11 cellular contexts compared by ENCODE assay signal in genomic region chr7:143013897-143014296, GRCh38. TPM values are rescaled to one million over a fixed set of nuclear protein-coding genes. Genes with fewer than 3 reads are reported as not detected.
DNase-seq lines count a peak whose midpoint lies in the region; ATAC-seq and TF ChIP-seq lines count a peak whose summit lies in the region.
"Had no signal": no experiment of that assay in that cellular context is flagged by ENCODE, and none has a peak within 500 bp of the region (broad histone marks: within the 10 kb centered on the region; RNA-seq: fewer than 3 reads in every experiment).

No MANE protein-coding gene starts in this region.

- TF ChIP-seq EP300 in SK-N-SH (IDR thresholded peaks at IDR 0.05; ENCODE audit: borderline replicate concordance in 1 of 2, low read depth in 1 of 2, low read length in 1 of 2) = peak in 1 of 2 experiments; percentile 88; a peak in 2 of 4 replicates

- peaks cover 3 to 33% of the 10 kb centered on the region in 2 experiments for H3K4me1 ChIP-seq in SK-N-SH (ENCODE audit: control insufficient read depth in 1 of 2, insufficient read depth in 2 of 2, low read depth in 1 of 2, low read length in 1 of 2)

- H3K9me3 ChIP-seq in SK-N-SH = no peaks in the 10 kb centered on the region

- peak overlapping the region; percentile 26; the same call in 1 of the 2 replicates for H2AFZ ChIP-seq in SK-N-SH (ENCODE audit: low read depth)

- DNase-seq in Daoy (ENCODE audit: low read depth) (peak; percentile 58), SK-N-SH (no peak), fibroblast of gingiva (ENCODE audit: low read depth) (peak; percentile 89), sciatic nerve (ENCODE audit: low spot score) (no peak)
- DNase-seq in activated CD4-positive, alpha-beta T cell treated with anti-CD3 and anti-CD28 coated beads, Interleukin-2, amount 50 U/mL, for 1 hour = no peak
- DNase-seq in activated CD8-positive, alpha-beta memory T cell treated with anti-CD3 and anti-CD28 coated beads for 24 hours = no peak
- no peak for DNase-seq in stimulated activated naive CD4-positive, alpha-beta T cell (lab: John Stamatoyannopoulos, UW)
- DNase-seq: stimulated activated CD4-positive, alpha-beta T cell treated with anti-CD3 and anti-CD28 coated beads, Interleukin-2, amount 100 ng/mL, for 24 hours had no signal

- POLR2A ChIA-PET in SK-N-SH (lab: Yijun Ruan, JAX) = no interaction called here

- peaks cover 8% of the 10 kb centered on the region for H3F3A ChIP-seq in SK-N-SH (replicated peaks; ENCODE audit: insufficient read depth)

- peak overlapping the region; percentile 58 to 79; a peak in 3 of 4 replicates for H3K27ac ChIP-seq in SK-N-SH (ENCODE audit: low read depth in 2 of 2, low read length in 1 of 2)
- H3K27ac ChIP-seq: KMS-11 had no signal

- H3K79me2 ChIP-seq in SK-N-SH (ENCODE audit: insufficient read depth) = no peaks in the 10 kb centered on the region

- H3K9ac ChIP-seq in SK-N-SH = peak overlapping the region; percentile 7; the same call in 1 of the 2 replicates
- H3K9ac ChIP-seq: KMS-11 had no signal

- no peaks in the 10 kb centered on the region for H3K9me2 ChIP-seq in SK-N-SH

- H3K4me3 ChIP-seq in SK-N-SH (ENCODE audit: low read depth in 2 of 2, low read length in 1 of 2) = peak overlapping the region in 1 of 2 experiments; percentile 0; a peak in 1 of 4 replicates

- no peaks in the 10 kb centered on the region for H4K20me1 ChIP-seq in SK-N-SH (ENCODE audit: insufficient read depth)

- TF ChIP-seq CTCF in SK-N-SH (IDR thresholded peaks at IDR 0.05) = no peak

- ATAC-seq in sciatic nerve (peak; percentile 60), GM18498 (IDR thresholded peaks at IDR 0.05; ENCODE audit: unreplicated experiment) (no peak)

- WGBS in SK-N-SH (ENCODE audit: low lambda C conversion rate) = 13% methylated on average over 5 of the region's 5 CpGs

- no peaks in the 10 kb centered on the region for H3K36me3 ChIP-seq in SK-N-SH (replicated peaks in 1 of 2; ENCODE audit: control insufficient read depth in 1 of 2, insufficient read depth in 2 of 2, low read length in 1 of 2)

- intact Hi-C loops in sciatic nerve (cut with DNase I) = loop anchor here (5.0 kb wide), 1 partner anchor 203 kb away; no protein-coding TSS in a partner anchor

- no peak for TF ChIP-seq RAD21 in SK-N-SH (IDR thresholded peaks at IDR 0.05; ENCODE audit: low read length)

- CTCF ChIA-PET in SK-N-SH (lab: Yijun Ruan, JAX) = interaction anchor here (0.6 to 23.7 kb wide), 6 partner anchors 11 to 227 kb away, joined by 3 to 450 read pairs (median 3); partner anchors contain the start of genes EPHB6 and TAS2R40

- peak overlapping the region; percentile 56 for H3K4me2 ChIP-seq in SK-N-SH
- H3K4me2 ChIP-seq: KMS-11 had no signal

- H3K27me3 ChIP-seq in SK-N-SH (ENCODE audit: insufficient read depth) = no peaks in the 10 kb centered on the region

TF ChIP-seq in SK-N-SH, 30 proteins besides CTCF, POLR2A, EP300 and RAD21:
- TF ChIP-seq POLR2AphosphoS5 (IDR thresholded peaks at IDR 0.05; ENCODE audit: low read depth, low read length) (peak; percentile 69; the same call in 1 of the 2 replicates), TCF12 (IDR thresholded peaks at IDR 0.05) (peak; percentile 88), GABPA (IDR thresholded peaks at IDR 0.05; ENCODE audit: low read depth) (no peak), FOSL2 (IDR thresholded peaks at IDR 0.05; ENCODE audit: borderline replicate concordance, low read depth) (peak; percentile 96), MAX (IDR thresholded peaks at IDR 0.05; ENCODE audit: low read depth) (0 out of 2 replicates have a peak, but pooled peaks have one; percentile 30), JUND (IDR thresholded peaks at IDR 0.05) (peak; percentile 95), TEAD4 (IDR thresholded peaks at IDR 0.05; ENCODE audit: borderline replicate concordance, insufficient read depth) (peak; percentile 64; the same call in 1 of the 2 replicates), NFIC (IDR thresholded peaks at IDR 0.05; ENCODE audit: borderline replicate concordance) (peak; percentile 94), TAF1 (IDR thresholded peaks at IDR 0.05; ENCODE audit: borderline replicate concordance, low read depth, low read length) (peak; percentile 28; the same call in 1 of the 2 replicates), EZH2phosphoT487 (IDR thresholded peaks at IDR 0.05; ENCODE audit: borderline replicate concordance, low read depth) (no peak), YY1 (IDR thresholded peaks at IDR 0.05; ENCODE audit: low read depth) (no peak; the same call in 1 of the 2 replicates), SIN3A (IDR thresholded peaks at IDR 0.05; ENCODE audit: borderline replicate concordance, low read depth, low read length) (no peak), PBX3 (IDR thresholded peaks at IDR 0.05) (peak; percentile 88)

RNA-seq across cellular contexts. Expression of gene OR9A2, which starts 13.0 kb away (rescaled TPM):
- total RNA-seq in Daoy (2014; rRNA removed; shearing (Covaris generic)) = not detected in 2 replicates
- polyA plus RNA-seq in SK-N-SH (2012; rRNA removed) = not detected in 2 replicates
- not detected in 2 replicates for polyA plus RNA-seq in SK-N-SH (2012; cell fraction: cytosol; rRNA removed)
- polyA plus RNA-seq in SK-N-SH (2012; cell fraction: nucleus; rRNA removed) = not detected in 2 replicates
- total RNA-seq in sciatic nerve = 0.71 TPM
- total RNA-seq: subcutaneous adipose tissue had no signal

RNA-seq across cellular contexts. Expression of gene OR6V1, which starts 38.2 kb away (rescaled TPM):
- total RNA-seq in Daoy (2014; rRNA removed; shearing (Covaris generic)) = not detected in 2 replicates
- polyA plus RNA-seq in SK-N-SH (2012; rRNA removed) = not detected in 2 replicates
- polyA plus RNA-seq in SK-N-SH (2012; cell fraction: cytosol; rRNA removed) = not detected in 2 replicates
- not detected in 2 replicates for polyA plus RNA-seq in SK-N-SH (2012; cell fraction: nucleus; rRNA removed)
- not detected for total RNA-seq in sciatic nerve
- total RNA-seq: subcutaneous adipose tissue had no signal

RNA-seq across cellular contexts. Expression of gene KEL, which starts 51.7 kb away (rescaled TPM):
- total RNA-seq in Daoy (2014; rRNA removed; shearing (Covaris generic)) = 0.36 TPM in 1 of 2 replicates, not detected in the other
- polyA plus RNA-seq in SK-N-SH (2012; rRNA removed) = 0.05 and 0.18 TPM in 2 replicates
- polyA plus RNA-seq in SK-N-SH (2012; cell fraction: cytosol; rRNA removed) = 0.03 and 0.04 TPM in 2 replicates
- polyA plus RNA-seq in SK-N-SH (2012; cell fraction: nucleus; rRNA removed) = 0.80 and 0.83 TPM in 2 replicates
- 2.3 TPM for total RNA-seq in sciatic nerve

Comparison
In these comparisons a context has a peak if more than half of its experiments do, and no peak if none do; other contexts are left out.
1. DNase-seq: peak in Daoy (single experiment) and fibroblast of gingiva (single experiment); none in SK-N-SH (single experiment), sciatic nerve (single experiment), activated CD4-positive, alpha-beta T cell treated with anti-CD3 and anti-CD28 coated beads, Interleukin-2, amount 50 U/mL, for 1 hour (single experiment), activated CD8-positive, alpha-beta memory T cell treated with anti-CD3 and anti-CD28 coated beads for 24 hours (single experiment) and stimulated activated naive CD4-positive, alpha-beta T cell (0 of 6).